Comparison of ENCODE assay signal across 21 cellular contexts in genomic region chr1:77405186-77405585, GRCh38.
A peak's percentile ranks its signal among the peaks of the same experiment; 100 is the strongest.
DNase-seq lines count a peak whose midpoint lies in the region; ATAC-seq, FAIRE-seq and TF ChIP-seq lines count a peak whose summit lies in the region.
"Had no signal": no experiment of that assay in that cellular context is flagged by ENCODE, and none has a peak within 500 bp of the region (broad histone marks: within the 10 kb centered on the region; RNA-seq: fewer than 3 reads in every experiment).

No MANE protein-coding gene starts in this region.

- no peak overlapping the region for H2BK15ac ChIP-seq in IMR-90 (ENCODE audit: low read depth, low read length)

- H3K79me1 ChIP-seq in IMR-90 (ENCODE audit: low read depth in 1 of 2, low read length in 2 of 2), result peaks cover 5 to 35% of the 10 kb centered on the region in 2 experiments; a peak in 2 of 4 replicates

- no peak overlapping the region for H2AFZ ChIP-seq in IMR-90 (replicated peaks; ENCODE audit: low read length, poor library complexity)

- H3K23ac ChIP-seq in IMR-90 (ENCODE audit: low read depth, low read length), result no peak overlapping the region

- H3K9ac ChIP-seq in IMR-90 (ENCODE audit: low read depth, low read length), result no peak overlapping the region

- H3K4me1 ChIP-seq in IMR-90 (ENCODE audit: control insufficient read depth, insufficient read depth, low read length), result peaks cover 7% of the 10 kb centered on the region; the same call in 1 of the 2 replicates

- no peaks in the 10 kb centered on the region for H4K20me1 ChIP-seq in IMR-90 (ENCODE audit: insufficient read depth, low read length)

- no peak overlapping the region; the same call in 1 of the 2 replicates for H2BK20ac ChIP-seq in IMR-90 (ENCODE audit: low read depth, low read length)

- TF ChIP-seq POLR2A in IMR-90 (IDR thresholded peaks at IDR 0.05; ENCODE audit: low read depth, low read length), result no peak

- TF ChIP-seq CTCF in IMR-90 (conservative IDR thresholded peaks at IDR 0.05; ENCODE audit: low read depth, low read length), result no peak
- no peak for TF ChIP-seq CTCF in bronchial epithelial cell (IDR thresholded peaks at IDR 0.05; ENCODE audit: insufficient read depth, low read length, severe bottlenecking)

- H3K27me3 ChIP-seq in IMR-90 (ENCODE audit: control insufficient read depth, insufficient read depth, low read length) (no peaks in the 10 kb centered on the region), bronchial epithelial cell (ENCODE audit: control insufficient read depth, insufficient read depth, low read length) (no peaks in the 10 kb centered on the region)
- H3K27me3 ChIP-seq: SJSA1 had no signal

- ATAC-seq in IMR-90 (ENCODE audit: low read depth), result no peak
- peak; percentile 53 for ATAC-seq in stimulated activated memory B cell treated with anti-CD40 and anti-IgM and Interleukin-4, amounts not matched to agents 10 μg/mL and 1 μg/mL and 100 μg/mL, for 72 hours
- ATAC-seq: A549, K562 had no signal

- no peak overlapping the region for H2AK9ac ChIP-seq in IMR-90 (replicated peaks; ENCODE audit: low read depth, low read length, poor library complexity)

- no peak overlapping the region for H3K4me2 ChIP-seq in IMR-90 (ENCODE audit: low read depth, low read length)
- H3K4me2 ChIP-seq: A549 had no signal

- H2AK5ac ChIP-seq in IMR-90 (ENCODE audit: low read depth, low read length), result peak overlapping the region; percentile 70; the same call in 1 of the 2 replicates

- CTCF ChIA-PET in IMR-90 (lab: Yijun Ruan, JAX), result interaction anchor here (0.6 kb wide), 1 partner anchor 11 kb away, joined by 3 read pairs; no protein-coding TSS in a partner anchor

- FAIRE-seq in bronchial epithelial cell (lab: Jason Lieb, UNC), result peak; percentile 77
- FAIRE-seq: A549, GM19239, H1, RCC 7860 had no signal

- H3K9me1 ChIP-seq in IMR-90 (ENCODE audit: insufficient read depth, low read length), result no peaks in the 10 kb centered on the region

- no peak overlapping the region; the same call in none of the 2 replicates for H3K18ac ChIP-seq in IMR-90 (ENCODE audit: low read depth, low read length)

- no peak overlapping the region for H3K27ac ChIP-seq in IMR-90 (ENCODE audit: insufficient read depth, low read length)
- H3K27ac ChIP-seq: SJSA1 had no signal

- in situ Hi-C loops in IMR-90 (cut with MboI; ENCODE audit: low sequenced_read_pairs), result no loop called here

- WGBS in IMR-90 (ENCODE audit: extremely low coverage in 2 of 2, insufficient read length in 1 of 2), 2 experiments, result 92% methylated on average over 4 of the region's 4 CpGs; no CpG with 5 or more reads in 1 of the 2 experiments

- H3K4me1 Mint-ChIP-seq in stimulated activated memory B cell treated with anti-CD40 and anti-IgM and Interleukin-4, amounts not matched to agents 10 μg/mL and 1 μg/mL and 100 μg/mL, for 72 hours, result no peaks in the 10 kb centered on the region
- H3K4me1 Mint-ChIP-seq: B cell had no signal

- no peak overlapping the region for H2BK5ac ChIP-seq in IMR-90 (ENCODE audit: low read depth, low read length, poor library complexity, severe bottlenecking)

- no peak overlapping the region for H3K4me3 Mint-ChIP-seq in stimulated activated memory B cell treated with anti-CD40 and anti-IgM and Interleukin-4, amounts not matched to agents 10 μg/mL and 1 μg/mL and 100 μg/mL, for 72 hours
- H3K4me3 Mint-ChIP-seq: B cell had no signal

- intact Hi-C loops in IMR-90 (cut with micrococcal nuclease), result no loop called here

- no peaks in the 10 kb centered on the region for H3K36me3 Mint-ChIP-seq in stimulated activated memory B cell treated with anti-CD40 and anti-IgM and Interleukin-4, amounts not matched to agents 10 μg/mL and 1 μg/mL and 100 μg/mL, for 72 hours

- H3K56ac ChIP-seq in IMR-90 (ENCODE audit: extremely low read depth, insufficient read depth, low read length), result no peak overlapping the region

- H3K36me3 ChIP-seq in IMR-90 (ENCODE audit: control insufficient read depth, insufficient read depth, low read length), result no peaks in the 10 kb centered on the region
- H3K36me3 ChIP-seq in bronchial epithelial cell (ENCODE audit: control insufficient read depth, insufficient read depth, low read length), result no peaks in the 10 kb centered on the region
- H3K36me3 ChIP-seq: SJSA1 had no signal

- peaks cover 3% of the 10 kb centered on the region for H3K9me3 Mint-ChIP-seq in stimulated activated memory B cell treated with anti-CD40 and anti-IgM and Interleukin-4, amounts not matched to agents 10 μg/mL and 1 μg/mL and 100 μg/mL, for 72 hours

- peak overlapping the region; percentile 39 for H4K5ac ChIP-seq in IMR-90 (ENCODE audit: low read depth, low read length)

- peaks cover 9% of the 10 kb centered on the region for H3K27me3 Mint-ChIP-seq in stimulated activated memory B cell treated with anti-CD40 and anti-IgM and Interleukin-4, amounts not matched to agents 10 μg/mL and 1 μg/mL and 100 μg/mL, for 72 hours

- no TSS peak for BruUV-seq in IMR-90 (replicated peaks; lab: Mats Ljungman, UMichigan)

- TF ChIP-seq RAD21 in IMR-90 (IDR thresholded peaks at IDR 0.05; ENCODE audit: low read length), result no peak

- H3K14ac ChIP-seq in IMR-90 (replicated peaks; ENCODE audit: low read depth, low read length), result no peak overlapping the region

- H3K27ac Mint-ChIP-seq in stimulated activated memory B cell treated with anti-CD40 and anti-IgM and Interleukin-4, amounts not matched to agents 10 μg/mL and 1 μg/mL and 100 μg/mL, for 72 hours, result no peak overlapping the region
- H3K27ac Mint-ChIP-seq: B cell had no signal

- no peak overlapping the region for H4K8ac ChIP-seq in IMR-90 (ENCODE audit: low read depth in 2 of 2, low read length in 2 of 2)

- H2BK120ac ChIP-seq in IMR-90 (ENCODE audit: low read depth, low read length), result no peak overlapping the region

- dilution Hi-C loops in IMR-90 (cut with HindIII; ENCODE audit: low sequenced_read_pairs, unreplicated experiment), result no loop called here

- DNase-seq in IMR-90, result no peak
- DNase-seq in bronchial epithelial cell (ENCODE audit: low read depth), result no peak
- DNase-seq in myocyte (ENCODE audit: low read depth), result peak; percentile 56
- no peak for DNase-seq in effector CD8-positive, alpha-beta T cell (lab: John Stamatoyannopoulos, UW)
- no peak for DNase-seq in activated CD4-positive, alpha-beta T cell treated with anti-CD3 and anti-CD28 coated beads, Interleukin-2, amount 50 U/mL, for 1 hour
- DNase-seq in GDM1 (lab: John Stamatoyannopoulos, UW), result no peak
- DNase-seq: EL, NCI-H1092 treated with DMSO at 0.1 percent for 48 hours, NCI-H1436 treated with DMSO at 0.1 percent for 48 hours, NCI-H1930, NCI-H2227 treated with DMSO at 0.1 percent for 48 hours, NCI-H510A treated with DMSO at 0.1 percent for 48 hours, OCI-M1 had no signal

- H3K4ac ChIP-seq in IMR-90 (ENCODE audit: low read depth, low read length), result no peak overlapping the region; the same call in 1 of the 2 replicates

- no peak overlapping the region for H4K91ac ChIP-seq in IMR-90 (ENCODE audit: insufficient read depth, low read depth, low read length)

- H3K4me3 ChIP-seq in IMR-90 (ENCODE audit: insufficient read depth, low read depth, low read length), result no peak overlapping the region
- H3K4me3 ChIP-seq in bronchial epithelial cell (ENCODE audit: low read depth, low read length), result no peak overlapping the region
- H3K4me3 ChIP-seq: A549, K562, SJSA1 had no signal

- POLR2A ChIA-PET in IMR-90 (lab: Charles Lee; ENCODE audit: unreplicated experiment), result no interaction called here

- no peaks in the 10 kb centered on the region for H3K9me3 ChIP-seq in IMR-90 (ENCODE audit: control insufficient read depth, insufficient read depth, low read length)
- H3K9me3 ChIP-seq: A549, SJSA1 had no signal

TF ChIP-seq in IMR-90, 13 proteins besides CTCF, POLR2A, EP300 and RAD21:
- TF ChIP-seq BHLHE40 (IDR thresholded peaks at IDR 0.05; ENCODE audit: low read depth, low read length) (no peak), CHD1 (IDR thresholded peaks at IDR 0.05; ENCODE audit: low read depth, low read length) (no peak), RCOR1 (IDR thresholded peaks at IDR 0.05; ENCODE audit: insufficient replicate concordance, low read length) (no peak), USF2 (IDR thresholded peaks at IDR 0.05; ENCODE audit: low read depth, low read length) (no peak), CEBPB (IDR thresholded peaks at IDR 0.05; ENCODE audit: low read depth, low read length) (no peak), FOS (IDR thresholded peaks at IDR 0.05; ENCODE audit: low read depth, low read length) (no peak), MXI1 (IDR thresholded peaks at IDR 0.05; ENCODE audit: borderline replicate concordance, low read depth, low read length) (no peak), MAFK (IDR thresholded peaks at IDR 0.05; ENCODE audit: low read depth, low read length) (no peak), NFE2L2 (IDR thresholded peaks at IDR 0.05; ENCODE audit: low read depth, low read length) (no peak), RFX5 (IDR thresholded peaks at IDR 0.05; ENCODE audit: low read depth, low read length) (no peak), SMC3 (IDR thresholded peaks at IDR 0.05; ENCODE audit: low read depth, low read length) (no peak), ELK1 (IDR thresholded peaks at IDR 0.05; ENCODE audit: borderline replicate concordance, low read depth, low read length) (no peak), MAZ (IDR thresholded peaks at IDR 0.05; ENCODE audit: borderline replicate concordance, low read depth, low read length) (no peak)
